Comparison of ENCODE assay signal across 8 cellular contexts in genomic region chr3:130894130-130894872, GRCh38. TPM values are rescaled to one million over a fixed set of nuclear protein-coding genes. Genes with fewer than 3 reads are reported as not detected.
DNase-seq lines count a peak whose midpoint lies in the region; ATAC-seq, FAIRE-seq and TF ChIP-seq lines count a peak whose summit lies in the region.

No MANE protein-coding gene starts in this region.

- H3K9ac ChIP-seq in H9 (ENCODE audit: extremely low read depth, insufficient read length, low read length), result peak overlapping the region; percentile 71

- H3K23ac ChIP-seq in H9 (ENCODE audit: insufficient read length, low read depth, low read length), result no peak overlapping the region

- H3K27ac ChIP-seq in H9 (ENCODE audit: insufficient read length, low read depth, low read length) (no peak overlapping the region), esophagus (ENCODE audit: low read depth in 2 of 2, low read length in 1 of 2) (peak overlapping the region; percentile 87 to 99)

- ATAC-seq in activated CD8-positive, alpha-beta memory T cell treated with anti-CD3 and anti-CD28 coated beads, Interleukin-2, amount 10 ng/mL, durations not matched to agents 7 days and 5 days, result peak; percentile 20

- H3T11ph ChIP-seq in H9 (ENCODE audit: low read length), result no peak overlapping the region

- peaks cover 11% of the 10 kb centered on the region for H3K23me2 ChIP-seq in H9 (ENCODE audit: insufficient read length, low read depth, low read length, poor library complexity, severe bottlenecking)

- no peaks in the 10 kb centered on the region for H4K20me1 ChIP-seq in H9 (ENCODE audit: control insufficient read depth, insufficient read depth, insufficient read length)

- H2BK20ac ChIP-seq in H9 (ENCODE audit: low read depth, low read length, poor library complexity, severe bottlenecking), result no peak overlapping the region

- H2BK15ac ChIP-seq in H9 (ENCODE audit: low read depth, low read length), result no peak overlapping the region

- H4K5ac ChIP-seq in H9 (ENCODE audit: insufficient read length, low read depth, low read length), result no peak overlapping the region

- H3K36me3 ChIP-seq in esophagus (ENCODE audit: control insufficient read depth in 2 of 2, insufficient read depth in 2 of 2, low read length in 1 of 2), result no peaks in the 10 kb centered on the region

- FAIRE-seq in D721Med (lab: Jason Lieb, UNC), result no peak

- H2BK5ac ChIP-seq in H9 (ENCODE audit: insufficient read length, low read length), result no peak overlapping the region

- DNase-seq in H9 (peak; percentile 40), NB4 (ENCODE audit: low read depth) (peak; percentile 54), myocyte (ENCODE audit: low read depth) (peak; percentile 36), D721Med (ENCODE audit: insufficient read length, low spot score) (no peak)
- DNase-seq in activated CD8-positive, alpha-beta memory T cell treated with anti-CD3 and anti-CD28 coated beads, Interleukin-2, amount 10 ng/mL, durations not matched to agents 7 days and 5 days, result peak; percentile 64
- DNase-seq in stimulated activated naive CD4-positive, alpha-beta T cell treated with Interleukin-2 at 50 U/mL for 16 hours (lab: John Stamatoyannopoulos, UW), result peak; percentile 28

- H3K4me3 ChIP-seq in NB4 (ENCODE audit: low read depth, low read length) (peak overlapping the region; percentile 82), esophagus (ENCODE audit: low read depth in 1 of 2, low read length in 2 of 2) (peak overlapping the region; percentile 91 to 94)

- CTCF ChIA-PET in activated CD8-positive, alpha-beta memory T cell treated with anti-CD3 and anti-CD28 coated beads, Interleukin-2, amount 10 ng/mL, durations not matched to agents 7 days and 5 days (lab: Charles Lee), result interaction anchor here (0.8 to 3.5 kb wide), 15 partner anchors 9 to 194 kb away, joined by 3 to 22 read pairs (median 5); partner anchors contain the start of genes ASTE1, NEK11 and PIK3R4

- no peaks in the 10 kb centered on the region for H3K9me3 Mint-ChIP-seq in H9
- no peaks in the 10 kb centered on the region for H3K9me3 Mint-ChIP-seq in activated CD8-positive, alpha-beta memory T cell treated with anti-CD3 and anti-CD28 coated beads, Interleukin-2, amount 10 ng/mL, durations not matched to agents 7 days and 5 days (ENCODE audit: low read depth)

- H3K14ac ChIP-seq in H9 (ENCODE audit: insufficient read depth, low read length), result peak overlapping the region; percentile 72

- peak overlapping the region in 2 of 3 experiments; percentile 35 to 75; a peak in 4 of 7 replicates for H3K27ac Mint-ChIP-seq in H9
- H3K27ac Mint-ChIP-seq in activated CD8-positive, alpha-beta memory T cell treated with anti-CD3 and anti-CD28 coated beads, Interleukin-2, amount 10 ng/mL, durations not matched to agents 7 days and 5 days, result peak overlapping the region; percentile 99

- H4K8ac ChIP-seq in H9 (replicated peaks; ENCODE audit: insufficient read length, low read depth, low read length), result no peak overlapping the region

- peak overlapping the region; percentile 75 for H2BK12ac ChIP-seq in H9 (ENCODE audit: insufficient read length, low read depth, low read length)

- no peak overlapping the region for H2BK120ac ChIP-seq in H9 (ENCODE audit: low read depth, low read length, poor library complexity, severe bottlenecking)

- H3K9me3 ChIP-seq in H9 (ENCODE audit: control insufficient read depth, low read depth, low read length) (no peaks in the 10 kb centered on the region), esophagus (ENCODE audit: control insufficient read depth in 2 of 2, insufficient read depth in 1 of 2, low read depth in 1 of 2, low read length in 1 of 2) (no peaks in the 10 kb centered on the region)

- no CpG with 5 or more reads among the region's 52 CpGs for WGBS in H9 (ENCODE audit: extremely low coverage, insufficient read length, low lambda C conversion rate)
- WGBS in esophagus, 2 donors, result 0% methylated on average over 49 to 52 of the region's 52 CpGs

- TF ChIP-seq CTCF in GM12874 (IDR thresholded peaks at IDR 0.05; ENCODE audit: insufficient read depth, low read depth, low read length) (0 out of 2 replicates have a peak, but pooled peaks have one; percentile 6), H9 (conservative IDR thresholded peaks at IDR 0.05) (no peak), NB4 (IDR thresholded peaks at IDR 0.05; ENCODE audit: low read depth, low read length) (no peak), D721Med (IDR thresholded peaks at IDR 0.05; ENCODE audit: insufficient read depth, missing control alignments) (no peak)

- H3K18ac ChIP-seq in H9 (ENCODE audit: insufficient read length, low read depth, low read length), result no peak overlapping the region

- no peaks in the 10 kb centered on the region for H3K79me1 ChIP-seq in H9 (ENCODE audit: insufficient read depth, low read depth, low read length, poor library complexity, severe bottlenecking)

- no peak overlapping the region for H3K56ac ChIP-seq in H9 (ENCODE audit: insufficient read length, low read depth, low read length)

- H2AK5ac ChIP-seq in H9 (ENCODE audit: insufficient read length, low read length), result no peak overlapping the region

- no peak for TF ChIP-seq POLR2A in NB4 (IDR thresholded peaks at IDR 0.05; ENCODE audit: extremely low read depth, insufficient read length)

- H3K4ac ChIP-seq in H9 (ENCODE audit: low read depth, low read length), result no peak overlapping the region

- no peak overlapping the region for H2AFZ ChIP-seq in H9 (ENCODE audit: low read length)

- peak overlapping the region; percentile 90 for H3K4me2 ChIP-seq in H9 (ENCODE audit: insufficient read depth, insufficient read length, low read length)

- H3K4me3 Mint-ChIP-seq in H9, result peak overlapping the region; percentile 93
- H3K4me3 Mint-ChIP-seq in activated CD8-positive, alpha-beta memory T cell treated with anti-CD3 and anti-CD28 coated beads, Interleukin-2, amount 10 ng/mL, durations not matched to agents 7 days and 5 days, result peak overlapping the region; percentile 96

- no peak overlapping the region for H4K91ac ChIP-seq in H9 (ENCODE audit: insufficient read length, low read depth, low read length)

- H3K4me1 ChIP-seq in H9 (ENCODE audit: insufficient read depth, low read length), result peaks cover 3% of the 10 kb centered on the region; the same call in 1 of the 2 replicates
- H3K4me1 ChIP-seq in esophagus (ENCODE audit: control insufficient read depth in 2 of 2, insufficient read depth in 2 of 2, low read length in 1 of 2), result no peaks in the 10 kb centered on the region

- H3K27me3 ChIP-seq in H9 (ENCODE audit: insufficient read depth, low read length), result no peaks in the 10 kb centered on the region
- no peaks in the 10 kb centered on the region for H3K27me3 ChIP-seq in esophagus (ENCODE audit: control insufficient read depth in 1 of 2, insufficient read depth in 2 of 2, low read length in 2 of 2)

- no peaks in the 10 kb centered on the region for H3K36me3 Mint-ChIP-seq in H9 (ENCODE audit: insufficient read depth in 1 of 3, low read depth in 3 of 3)
- H3K36me3 Mint-ChIP-seq in activated CD8-positive, alpha-beta memory T cell treated with anti-CD3 and anti-CD28 coated beads, Interleukin-2, amount 10 ng/mL, durations not matched to agents 7 days and 5 days, result no peaks in the 10 kb centered on the region

- H3K4me1 Mint-ChIP-seq in H9, result peaks cover 47 to 48% of the 10 kb centered on the region in 2 experiments
- peaks cover 34% of the 10 kb centered on the region for H3K4me1 Mint-ChIP-seq in activated CD8-positive, alpha-beta memory T cell treated with anti-CD3 and anti-CD28 coated beads, Interleukin-2, amount 10 ng/mL, durations not matched to agents 7 days and 5 days

- H3K27me3 Mint-ChIP-seq in H9 (ENCODE audit: low read depth), result no peaks in the 10 kb centered on the region
- H3K27me3 Mint-ChIP-seq in activated CD8-positive, alpha-beta memory T cell treated with anti-CD3 and anti-CD28 coated beads, Interleukin-2, amount 10 ng/mL, durations not matched to agents 7 days and 5 days, result no peaks in the 10 kb centered on the region

- H3K79me2 ChIP-seq in H9 (ENCODE audit: insufficient read depth, low read length), result peaks cover 11% of the 10 kb centered on the region

RNA-seq across cellular contexts. Expression of gene ATP2C1, which starts 0.4 kb away (rescaled TPM):
- total RNA-seq in H9 (2021) (64.9 and 65.5 TPM in 2 replicates), myocyte (50.0 and 55.6 TPM in 2 replicates)
- 10 to 100 TPM; 64.0 to 65.7 TPM for total RNA-seq in activated CD8-positive, alpha-beta memory T cell treated with anti-CD3 and anti-CD28 coated beads, Interleukin-2, amount 10 ng/mL, durations not matched to agents 7 days and 5 days
- polyA plus RNA-seq in esophagus, result 10 to 100 TPM; 19.9 to 23.0 TPM
- polyA plus RNA-seq in myocyte (2012), result 46.8 TPM
